Comparison of ENCODE assay signal across 32 cellular contexts in genomic region chr17:37425268-37425667, GRCh38. TPM values are rescaled to one million over a fixed set of nuclear protein-coding genes. Genes with fewer than 3 reads are reported as not detected.
"Had no signal": no experiment of that assay in that cellular context is flagged by ENCODE, and none has a peak within 500 bp of the region (broad histone marks: within the 10 kb centered on the region; RNA-seq: fewer than 3 reads in every experiment).

No MANE protein-coding gene starts in this region.

- H3K27ac Mint-ChIP-seq: dendritic cell treated with granulocyte-macrophage colony-stimulating factor and Interleukin-4, amounts not matched to agents 40 ng/mL and 50 ng/mL, for 4 days; effector memory CD8-positive, alpha-beta T cell; endodermal cell; mesothelial cell of epicardium had no signal

- ATAC-seq: effector memory CD8-positive, alpha-beta T cell; esophagus mucosa; gastrocnemius medialis; heart right ventricle; left cardiac atrium; left lung; left ventricle myocardium superior; lower lobe of right lung; mucosa of descending colon had no signal

- H3K27me3 Mint-ChIP-seq: dendritic cell treated with granulocyte-macrophage colony-stimulating factor and Interleukin-4, amounts not matched to agents 40 ng/mL and 50 ng/mL, for 4 days; effector memory CD8-positive, alpha-beta T cell; naive B cell had no signal

- H3K4me3 ChIP-seq: colonic mucosa, esophagus squamous epithelium, gastrocnemius medialis, heart right ventricle, left lung, lower lobe of right lung, mucosa of descending colon had no signal

- H3K4me3 Mint-ChIP-seq: dendritic cell treated with granulocyte-macrophage colony-stimulating factor and Interleukin-4, amounts not matched to agents 40 ng/mL and 50 ng/mL, for 4 days; effector memory CD8-positive, alpha-beta T cell; endodermal cell; mesothelial cell of epicardium; naive B cell had no signal

- H3K9me3 Mint-ChIP-seq: dendritic cell treated with granulocyte-macrophage colony-stimulating factor and Interleukin-4, amounts not matched to agents 40 ng/mL and 50 ng/mL, for 4 days; effector memory CD8-positive, alpha-beta T cell; endodermal cell; mesothelial cell of epicardium; naive B cell had no signal

- H3K27ac ChIP-seq: colonic mucosa, epithelial cell of prostate, esophagus squamous epithelium, gastrocnemius medialis, heart right ventricle, left lung, lower lobe of right lung had no signal

- H3K9me3 ChIP-seq: colonic mucosa, esophagus squamous epithelium, gastrocnemius medialis, heart right ventricle, left lung, lower lobe of right lung, mucosa of descending colon had no signal

- H3K4me1 Mint-ChIP-seq: mesothelial cell of epicardium, naive B cell had no signal

- DNase-seq: colonic mucosa; cortex of kidney; effector CD8-positive, alpha-beta T cell; effector memory CD8-positive, alpha-beta T cell; endodermal cell; erythroblast; esophagus squamous epithelium; foreskin fibroblast; foreskin melanocyte; gastrocnemius medialis; glutamatergic neuron; head of caudate nucleus; heart right ventricle; hippocampal formation; left cardiac atrium; left lung; left ventricle myocardium superior; lower lobe of right lung; mesenchymal stem cell; mucosa of descending colon; naive B cell had no signal

- H3K4me1 ChIP-seq: colonic mucosa, gastrocnemius medialis, heart right ventricle, left lung, lower lobe of right lung had no signal

RNA-seq across cellular contexts. Expression of gene C17orf78, which starts 49.5 kb away (rescaled TPM):
- total RNA-seq: colonic mucosa, dermis microvascular lymphatic vessel endothelial cell, endodermal cell, esophagus mucosa, esophagus squamous epithelium, gastrocnemius medialis, glomerular endothelial cell, heart right ventricle, kidney epithelial cell, left cardiac atrium, left lung, left ventricle myocardium superior, lower leg skin, lower lobe of right lung, lung microvascular endothelial cell, mesenteric fat pad, mesothelial cell of epicardium, mucosa of descending colon, myocyte had no signal
